Comparison of ENCODE assay signal across 8 cellular contexts in genomic region chr12:103929909-103930786, GRCh38. TPM values are rescaled to one million over a fixed set of nuclear protein-coding genes. Genes with fewer than 3 reads are reported as not detected.
DNase-seq lines count a peak whose midpoint lies in the region; ATAC-seq and TF ChIP-seq lines count a peak whose summit lies in the region.

HSP90B1 (plus strand) TSS chr12:103930410; CDS start chr12:103930516, 106 bp downstream.

- H3K9me3 ChIP-seq in heart right ventricle = no peaks in the 10 kb centered on the region
- no peaks in the 10 kb centered on the region for H3K9me3 ChIP-seq in upper lobe of left lung

- H3K27ac Mint-ChIP-seq in T-helper 1 cell treated with Interleukin-12 subunit alpha and Interleukin-12 subunit beta and Interleukin-4 antibody, amounts not matched to agents 30 μg/mL and 1 μg/mL, for 36 hours = peak within 1 kb of the TSS; percentile 100

- TF ChIP-seq POLR2A in upper lobe of left lung (IDR thresholded peaks at IDR 0.05) = peak in 3 of 4 donors; percentile 61 to 92 (median 87)

- H3K4me3 Mint-ChIP-seq in T-helper 1 cell treated with Interleukin-12 subunit alpha and Interleukin-12 subunit beta and Interleukin-4 antibody, amounts not matched to agents 30 μg/mL and 1 μg/mL, for 36 hours = peak within 1 kb of the TSS; percentile 96

- TF ChIP-seq CTCF in GM13977 (IDR thresholded peaks at IDR 0.05; ENCODE audit: extremely low read depth, insufficient read depth, missing control alignments) = no peak
- TF ChIP-seq CTCF in heart right ventricle (IDR thresholded peaks at IDR 0.05) = no peak
- TF ChIP-seq CTCF in upper lobe of left lung (IDR thresholded peaks at IDR 0.05) = peak in 2 of 6 experiments; percentile 5 to 10

- H3K27ac ChIP-seq in heart right ventricle (peak within 1 kb of the TSS; percentile 88 to 98 (median 94)), upper lobe of left lung (peak within 1 kb of the TSS; percentile 89 to 95 (median 92))

- in situ Hi-C loops in GM13977 (cut with MboI; ENCODE audit: low pct_unique_long_range_greater_than_20kb, low sequenced_read_pairs, unreplicated experiment) = no loop called here

- no peaks in the 10 kb centered on the region for H3K9me3 Mint-ChIP-seq in T-helper 1 cell treated with Interleukin-12 subunit alpha and Interleukin-12 subunit beta and Interleukin-4 antibody, amounts not matched to agents 30 μg/mL and 1 μg/mL, for 36 hours

- 0% methylated on average over 67 of the region's 67 CpGs for WGBS in heart right ventricle, 2 donors
- 0% methylated on average over 23 to 35 of the region's 67 CpGs for WGBS in upper lobe of left lung, 2 donors

- H3K36me3 ChIP-seq in heart right ventricle (peaks cover 0 to 39% (median 17%) of the 10 kb centered on the region in 9 donors), upper lobe of left lung (peaks cover 6 to 30% (median 16%) of the 10 kb centered on the region in 4 donors)

- H3K4me3 ChIP-seq in heart right ventricle = peak within 1 kb of the TSS; percentile 61 to 95 (median 78)
- peak within 1 kb of the TSS; percentile 63 to 93 (median 82) for H3K4me3 ChIP-seq in upper lobe of left lung

- DNase-seq in GM13977 (ENCODE audit: low spot score) (peak; percentile 95), NCI-H1694 (lab: John Stamatoyannopoulos, UW) (peak; percentile 98), amniotic stem cell (lab: John Stamatoyannopoulos, UW) (peak; percentile 99), heart right ventricle (peak; percentile 98 to 100), posterior cingulate gyrus (peak; percentile 98 to 100 (median 99)), upper lobe of left lung (peak; percentile 98)

- no peaks in the 10 kb centered on the region for H3K27me3 ChIP-seq in heart right ventricle
- no peaks in the 10 kb centered on the region for H3K27me3 ChIP-seq in upper lobe of left lung

- no peak for TF ChIP-seq EP300 in upper lobe of left lung (IDR thresholded peaks at IDR 0.05)

- intact Hi-C loops in heart right ventricle (cut with DNase I) = loop anchor here in 6 of 10 donors (1.0 to 5.0 kb wide), 9 partner anchors 27 to 303 kb away; partner anchors contain the start of gene TDG (in 3 of the 6)
- intact Hi-C loops in posterior cingulate gyrus (cut with DNase I) = loop anchor here (2.0 kb wide), 2 partner anchors 27 to 35 kb away; partner anchors contain the start of gene TDG

- H3K36me3 Mint-ChIP-seq in T-helper 1 cell treated with Interleukin-12 subunit alpha and Interleukin-12 subunit beta and Interleukin-4 antibody, amounts not matched to agents 30 μg/mL and 1 μg/mL, for 36 hours (ENCODE audit: low read depth) = peaks cover 38% of the 10 kb centered on the region

- peaks cover 57% of the 10 kb centered on the region for H3K4me1 Mint-ChIP-seq in T-helper 1 cell treated with Interleukin-12 subunit alpha and Interleukin-12 subunit beta and Interleukin-4 antibody, amounts not matched to agents 30 μg/mL and 1 μg/mL, for 36 hours (ENCODE audit: low read depth)

- H3K27me3 Mint-ChIP-seq in T-helper 1 cell treated with Interleukin-12 subunit alpha and Interleukin-12 subunit beta and Interleukin-4 antibody, amounts not matched to agents 30 μg/mL and 1 μg/mL, for 36 hours (ENCODE audit: low read depth) = peaks cover 3% of the 10 kb centered on the region

- peak; percentile 60 for ATAC-seq in HG02884 (IDR thresholded peaks at IDR 0.05; ENCODE audit: unreplicated experiment)
- peak; percentile 91 to 95 (median 94) for ATAC-seq in heart right ventricle
- peak; percentile 95 to 97 for ATAC-seq in upper lobe of left lung (ENCODE audit: low FRiP score in 2 of 2)

- H3K4me1 ChIP-seq in heart right ventricle = peaks cover 5 to 61% (median 49%) of the 10 kb centered on the region in 9 donors
- peaks cover 30 to 53% (median 38%) of the 10 kb centered on the region in 4 donors for H3K4me1 ChIP-seq in upper lobe of left lung

RNA-seq across cellular contexts. Expression of gene HSP90B1, which starts in this region (rescaled TPM):
- total RNA-seq in heart right ventricle = 100 to 1,000 TPM; 235 to 487 (median 297) TPM
- 1,000 to 10,000 TPM in 1 of 2 donors, 100 to 1,000 TPM in 1; 203 to 1,021 TPM for polyA plus RNA-seq in heart right ventricle
- 100 to 1,000 TPM; 164 to 743 (median 287) TPM for total RNA-seq in upper lobe of left lung

Comparison
In these comparisons a context has a peak if more than half of its experiments do, and no peak if none do; other contexts are left out.
1. Peak in every context shown above with its lines: DNase-seq, ATAC-seq, H3K4me3 ChIP-seq and H3K27ac ChIP-seq.